ENCODE assay signal across 18 cellular contexts in genomic region chr22:38921126-38921525, GRCh38. TPM values are rescaled to one million over a fixed set of nuclear protein-coding genes. Genes with fewer than 3 reads are reported as not detected.
DNase-seq lines count a peak whose midpoint lies in the region; ATAC-seq, FAIRE-seq and TF ChIP-seq lines count a peak whose summit lies in the region.
"Had no signal": no experiment of that assay in that cellular context is flagged by ENCODE, and none has a peak within 500 bp of the region (broad histone marks: within the 10 kb centered on the region; RNA-seq: fewer than 3 reads in every experiment).

No MANE protein-coding gene starts in this region.

- in situ Hi-C loops in HepG2 (cut with HindIII; ENCODE audit: extremely low pct_ligation_motif_present, low pct_unique_long_range_greater_than_20kb): no loop called here

- no peak overlapping the region for H3K27ac ChIP-seq in HEK293 (ENCODE audit: extremely low read depth, low read depth, low read length)
- no peak overlapping the region for H3K27ac ChIP-seq in HepG2 (ENCODE audit: extremely low read length, insufficient read depth, low read length)
- no peak overlapping the region for H3K27ac ChIP-seq in Karpas-422 (ENCODE audit: low read length)
- H3K27ac ChIP-seq: HL-60, left lung, SK-N-MC had no signal

- H3K79me2 ChIP-seq in HepG2 (ENCODE audit: insufficient read depth, low read length) (no peaks in the 10 kb centered on the region), Karpas-422 (ENCODE audit: low read length) (no peaks in the 10 kb centered on the region)

- no peak for TF ChIP-seq RAD21 in HepG2 (CRISPR knock-in tag; IDR thresholded peaks at IDR 0.05)

- no peaks in the 10 kb centered on the region for H3K9me3 Mint-ChIP-seq in natural killer cell
- H3K9me3 Mint-ChIP-seq: activated T-cell treated with anti-CD3 and anti-CD28 coated beads, Interleukin-2, amount 50 U/mL, for 4 hours; effector memory CD8-positive, alpha-beta T cell; naive B cell; stimulated activated naive CD8-positive, alpha-beta T cell treated with anti-CD3 and anti-CD28 coated beads, Interleukin-15, Interleukin-2, amounts not matched to agents 100 ng/mL and 50 ng/mL, for 24 hours had no signal

- H3K9me2 ChIP-seq in Karpas-422 (replicated peaks; ENCODE audit: insufficient read depth, low read length): no peaks in the 10 kb centered on the region

- H3K27ac Mint-ChIP-seq in natural killer cell: no peak overlapping the region
- H3K27ac Mint-ChIP-seq: effector memory CD8-positive, alpha-beta T cell; naive B cell; stimulated activated naive CD8-positive, alpha-beta T cell treated with anti-CD3 and anti-CD28 coated beads, Interleukin-15, Interleukin-2, amounts not matched to agents 100 ng/mL and 50 ng/mL, for 24 hours had no signal

- no peak for TF ChIP-seq POLR2A in HepG2 (IDR thresholded peaks at IDR 0.05; ENCODE audit: insufficient read depth in 1 of 2, low read depth in 2 of 2, low read length in 2 of 2)

- 13% methylated on average over 5 of the region's 7 CpGs for WGBS in HepG2 (ENCODE audit: low lambda C conversion rate)

- H3K4me1 Mint-ChIP-seq in natural killer cell: no peaks in the 10 kb centered on the region
- H3K4me1 Mint-ChIP-seq: naive B cell had no signal

- H3K9me3 ChIP-seq in HEK293 (ENCODE audit: control insufficient read depth, insufficient read depth, low read depth, low read length) (no peaks in the 10 kb centered on the region), HepG2 (ENCODE audit: low read length) (no peaks in the 10 kb centered on the region), Karpas-422 (ENCODE audit: low read length) (no peaks in the 10 kb centered on the region)
- H3K9me3 ChIP-seq: left lung had no signal

- H3K4me3 ChIP-seq in HEK293 (ENCODE audit: low read depth, low read length) (no peak overlapping the region), HepG2 (replicated peaks in 1 of 3; ENCODE audit: insufficient read depth in 1 of 3, low read depth in 2 of 3, low read length in 3 of 3) (no peak overlapping the region), Karpas-422 (ENCODE audit: low read length) (no peak overlapping the region)
- H3K4me3 ChIP-seq: left lung, SK-N-MC had no signal

- H3K36me3 Mint-ChIP-seq in natural killer cell: no peaks in the 10 kb centered on the region
- H3K36me3 Mint-ChIP-seq: naive B cell had no signal

- H3K4me2 ChIP-seq in HepG2 (ENCODE audit: low read depth, low read length) (peak overlapping the region; percentile 42), Karpas-422 (ENCODE audit: low read depth, low read length, poor library complexity, severe bottlenecking) (no peak overlapping the region)

- H2AFZ ChIP-seq in HepG2 (ENCODE audit: low read length) (no peak overlapping the region), Karpas-422 (ENCODE audit: low read length) (no peak overlapping the region)

- no TSS peak for BruUV-seq in HepG2 (replicated peaks; lab: Mats Ljungman, UMichigan)

- CTCF ChIA-PET in HEK293 (lab: Yijun Ruan, JAX): interaction anchor here (0.9 to 2.1 kb wide), 5 partner anchors 10 to 152 kb away, joined by 3 to 17 read pairs (median 3); partner anchors contain the start of gene CBX6
- CTCF ChIA-PET in HepG2 (lab: Yijun Ruan, JAX; ENCODE audit: low intra/inter-chr PET ratio, low total read pairs): no interaction called here

- TF ChIP-seq CTCF in HEK293 (tag by site-specific recombination; IDR thresholded peaks at IDR 0.05) (no peak), HepG2 (CRISPR knock-in tag; IDR thresholded peaks at IDR 0.05) (no peak), natural killer cell (IDR thresholded peaks at IDR 0.05) (no peak)

- H3K36me3 ChIP-seq in HEK293 (ENCODE audit: control insufficient read depth in 2 of 2, insufficient read depth in 1 of 2, low read length in 2 of 2) (no peaks in the 10 kb centered on the region), HepG2 (replicated peaks in 1 of 2; ENCODE audit: control insufficient read depth in 1 of 2, insufficient read depth in 2 of 2, low read length in 2 of 2) (no peaks in the 10 kb centered on the region), Karpas-422 (ENCODE audit: insufficient read depth, low read length) (no peaks in the 10 kb centered on the region)
- H3K36me3 ChIP-seq: left lung had no signal

- H3K27me3 Mint-ChIP-seq in natural killer cell (ENCODE audit: low read depth in 2 of 2): peaks cover 27 to 44% of the 10 kb centered on the region in 2 donors

- intact Hi-C loops in HepG2 (cut with micrococcal nuclease; ENCODE audit: unreplicated experiment) (loop anchor here (5.0 kb wide), 1 partner anchor 51 kb away; no protein-coding TSS in a partner anchor), natural killer cell (cut with micrococcal nuclease) (no loop called here)

- H3K9ac ChIP-seq in HepG2 (ENCODE audit: insufficient read depth, low read depth, low read length) (no peak overlapping the region), Karpas-422 (ENCODE audit: low read length) (no peak overlapping the region)

- 0 out of 5 replicates have a peak, but pooled peaks cover 0 to 2% of the 10 kb centered on the region in 2 experiments for H3K27me3 ChIP-seq in HepG2 (ENCODE audit: control insufficient read depth in 1 of 2, insufficient read depth in 2 of 2, low read length in 2 of 2)
- no peaks in the 10 kb centered on the region for H3K27me3 ChIP-seq in Karpas-422 (ENCODE audit: low read length)

- FAIRE-seq in HepG2 (lab: Jason Lieb, UNC): no peak

- no peak for ATAC-seq in HepG2
- no peak for ATAC-seq in natural killer cell
- ATAC-seq in GM21381 (IDR thresholded peaks at IDR 0.05; ENCODE audit: unreplicated experiment): no peak
- ATAC-seq: activated T-cell treated with anti-CD3 and anti-CD28 coated beads, Interleukin-2, amount 50 U/mL, for 4 hours; effector memory CD8-positive, alpha-beta T cell; left lung had no signal

- H3K4me3 Mint-ChIP-seq in natural killer cell: no peak overlapping the region
- H3K4me3 Mint-ChIP-seq: activated T-cell treated with anti-CD3 and anti-CD28 coated beads, Interleukin-2, amount 50 U/mL, for 4 hours; effector memory CD8-positive, alpha-beta T cell; naive B cell; stimulated activated naive CD8-positive, alpha-beta T cell treated with anti-CD3 and anti-CD28 coated beads, Interleukin-15, Interleukin-2, amounts not matched to agents 100 ng/mL and 50 ng/mL, for 24 hours had no signal

- POLR2A ChIA-PET in HEK293 (lab: Yijun Ruan, JAX) (no interaction called here), HepG2 (lab: Yijun Ruan, JAX) (no interaction called here)

- no peak for TF ChIP-seq EP300 in HepG2 (IDR thresholded peaks at IDR 0.05; ENCODE audit: low read depth in 2 of 2, low read length in 2 of 2)
- TF ChIP-seq EP300 in HepG2 (CRISPR knock-in tag; IDR thresholded peaks at IDR 0.05; ENCODE audit: borderline replicate concordance): no peak

- no peaks in the 10 kb centered on the region for H4K20me1 ChIP-seq in HepG2 (ENCODE audit: insufficient read depth, low read length)
- no peaks in the 10 kb centered on the region for H4K20me1 ChIP-seq in Karpas-422 (ENCODE audit: insufficient read depth, low read depth, low read length)

- peaks cover 17% of the 10 kb centered on the region for H3K4me1 ChIP-seq in HEK293 (ENCODE audit: control insufficient read depth, insufficient read depth, low read length)
- peaks cover 53% of the 10 kb centered on the region for H3K4me1 ChIP-seq in HepG2 (ENCODE audit: insufficient read depth, low read length)
- H3K4me1 ChIP-seq in Karpas-422 (ENCODE audit: low read length): no peaks in the 10 kb centered on the region

- DNase-seq in COLO668 (lab: John Stamatoyannopoulos, UW; ENCODE audit: unreplicated experiment): peak; percentile 65
- DNase-seq in RPMI8226: peak; percentile 62
- DNase-seq in HepG2 (ENCODE audit: low spot score): no peak
- no peak for DNase-seq in natural killer cell
- DNase-seq in Karpas-422: no peak
- DNase-seq in NCI-H446 treated with DMSO at 0.1 percent for 48 hours (lab: John Stamatoyannopoulos, UW): no peak
- DNase-seq: activated CD4-positive, alpha-beta T cell treated with anti-CD3 and anti-CD28 coated beads, Interleukin-2, amount 50 U/mL, for 4 hours; activated T-cell treated with anti-CD3 and anti-CD28 coated beads, Interleukin-2, amount 50 U/mL, for 4 hours; caudate nucleus; effector memory CD8-positive, alpha-beta T cell; naive B cell; NCI-H1930 had no signal

RNA-seq across cellular contexts. Expression of gene APOBEC3A, which starts 36.3 kb away (rescaled TPM):
- total RNA-seq in HepG2 (2016; rRNA removed; fragmentation: Illumina TruSeq; extraction: Trizol): not detected in 2 replicates
- total RNA-seq in HepG2 (2016; cell fraction: cytosol; rRNA removed; fragmentation: Illumina TruSeq; extraction: Trizol; ENCODE audit: low read depth): not detected in 2 replicates
- total RNA-seq in HepG2 (2016; cell fraction: insoluble cytoplasmic fraction; rRNA removed; fragmentation: Illumina TruSeq; extraction: Trizol): not detected in 2 replicates
- not detected in 2 replicates for total RNA-seq in HepG2 (2016; cell fraction: membrane; rRNA removed; fragmentation: Illumina TruSeq; extraction: Trizol)
- not detected in 2 replicates for total RNA-seq in HepG2 (2016; cell fraction: nucleus; rRNA removed; fragmentation: Illumina TruSeq; extraction: Trizol)
- polyA plus RNA-seq in HepG2 (2011; rRNA removed): not detected in 2 replicates
- not detected in 2 replicates for polyA plus RNA-seq in HepG2 (2011; cell fraction: cytosol; rRNA removed)
- not detected in 2 replicates for polyA plus RNA-seq in HepG2 (2011; cell fraction: nucleus; rRNA removed)
- polyA plus RNA-seq in HepG2 (2012): not detected in 2 replicates
- not detected in 2 replicates for polyA plus RNA-seq in HepG2 (2016; cell fraction: cytosol; fragmentation: Illumina TruSeq; extraction: Trizol; ENCODE audit: low read depth)
- not detected in 2 replicates for polyA plus RNA-seq in HepG2 (2016; cell fraction: insoluble cytoplasmic fraction; fragmentation: Illumina TruSeq; extraction: Trizol; ENCODE audit: low read depth)
- polyA plus RNA-seq in HepG2 (2016; cell fraction: membrane; fragmentation: Illumina TruSeq; extraction: Trizol; ENCODE audit: low read depth): not detected in 2 replicates
- polyA plus RNA-seq in HepG2 (2016; cell fraction: nucleus; fragmentation: Illumina TruSeq; extraction: Trizol; ENCODE audit: insufficient read depth, low read depth): not detected in 2 replicates
- polyA minus RNA-seq in HepG2 (2011; rRNA and poly(A)+ RNA removed; ENCODE audit: low replicate concordance): not detected in 2 replicates
- not detected in 2 replicates for polyA minus RNA-seq in HepG2 (2011; cell fraction: cytosol; rRNA and poly(A)+ RNA removed)
- not detected in 2 replicates for polyA minus RNA-seq in HepG2 (2011; cell fraction: nucleus; rRNA and poly(A)+ RNA removed)
- 10 to 100 TPM in 1 of 3 donors, 1 to 10 TPM in 1, under 1 TPM in 1; 0.66 to 48.1 (median 4.3) TPM for total RNA-seq in natural killer cell
- not detected in 2 replicates for total RNA-seq in Karpas-422 (2014; rRNA removed; shearing (Covaris generic); ENCODE audit: low replicate concordance)

RNA-seq across cellular contexts. Expression of gene CBX6, which starts 49.1 kb away (rescaled TPM):
- total RNA-seq in HepG2 (2016; rRNA removed; fragmentation: Illumina TruSeq; extraction: Trizol): 4.7 and 6.5 TPM in 2 replicates
- total RNA-seq in HepG2 (2016; cell fraction: cytosol; rRNA removed; fragmentation: Illumina TruSeq; extraction: Trizol; ENCODE audit: low read depth): 0.51 and 0.79 TPM in 2 replicates
- total RNA-seq in HepG2 (2016; cell fraction: insoluble cytoplasmic fraction; rRNA removed; fragmentation: Illumina TruSeq; extraction: Trizol): 4.0 and 6.6 TPM in 2 replicates
- total RNA-seq in HepG2 (2016; cell fraction: membrane; rRNA removed; fragmentation: Illumina TruSeq; extraction: Trizol): 2.0 TPM in 2 replicates
- 7.6 and 8.9 TPM in 2 replicates for total RNA-seq in HepG2 (2016; cell fraction: nucleus; rRNA removed; fragmentation: Illumina TruSeq; extraction: Trizol)
- 1.7 and 2.6 TPM in 2 replicates for polyA plus RNA-seq in HepG2 (2011; rRNA removed)
- 1.2 and 1.3 TPM in 2 replicates for polyA plus RNA-seq in HepG2 (2011; cell fraction: cytosol; rRNA removed)
- polyA plus RNA-seq in HepG2 (2011; cell fraction: nucleus; rRNA removed): 13.0 and 15.1 TPM in 2 replicates
- polyA plus RNA-seq in HepG2 (2012): 4.0 and 5.0 TPM in 2 replicates
- 0.35 and 0.47 TPM in 2 replicates for polyA plus RNA-seq in HepG2 (2016; cell fraction: cytosol; fragmentation: Illumina TruSeq; extraction: Trizol; ENCODE audit: low read depth)
- polyA plus RNA-seq in HepG2 (2016; cell fraction: insoluble cytoplasmic fraction; fragmentation: Illumina TruSeq; extraction: Trizol; ENCODE audit: low read depth): 3.9 and 4.7 TPM in 2 replicates
- polyA plus RNA-seq in HepG2 (2016; cell fraction: membrane; fragmentation: Illumina TruSeq; extraction: Trizol; ENCODE audit: low read depth): 0.98 and 1.0 TPM in 2 replicates
- polyA plus RNA-seq in HepG2 (2016; cell fraction: nucleus; fragmentation: Illumina TruSeq; extraction: Trizol; ENCODE audit: insufficient read depth, low read depth): 13.0 and 13.1 TPM in 2 replicates
- polyA minus RNA-seq in HepG2 (2011; rRNA and poly(A)+ RNA removed; ENCODE audit: low replicate concordance): 8.8 and 30.1 TPM in 2 replicates
- polyA minus RNA-seq in HepG2 (2011; cell fraction: cytosol; rRNA and poly(A)+ RNA removed): 5.5 and 5.9 TPM in 2 replicates
- 9.9 and 16.2 TPM in 2 replicates for polyA minus RNA-seq in HepG2 (2011; cell fraction: nucleus; rRNA and poly(A)+ RNA removed)
- total RNA-seq in natural killer cell: 10 to 100 TPM; 68.0 to 81.5 (median 75.7) TPM
- total RNA-seq in Karpas-422 (2014; rRNA removed; shearing (Covaris generic); ENCODE audit: low replicate concordance): 30.5 and 46.4 TPM in 2 replicates

Comparison
In these comparisons a context has a peak if more than half of its experiments do, and no peak if none do; other contexts are left out.
1. DNase-seq: peak in COLO668 (single experiment) and RPMI8226 (single experiment); none in HepG2 (single experiment), natural killer cell (single experiment), Karpas-422 (single experiment) and NCI-H446 treated with DMSO at 0.1 percent for 48 hours (single experiment).